Comparison of ENCODE assay signal across 8 cellular contexts in genomic region chr1:156623946-156624813, GRCh38. TPM values are rescaled to one million over a fixed set of nuclear protein-coding genes. Genes with fewer than 3 reads are reported as not detected.
A peak's percentile ranks its signal among the peaks of the same experiment; 100 is the strongest.
DNase-seq lines count a peak whose midpoint lies in the region; ATAC-seq and TF ChIP-seq lines count a peak whose summit lies in the region.

No MANE protein-coding gene starts in this region.

- H3K27ac Mint-ChIP-seq in activated T-cell treated with anti-CD3 and anti-CD28 coated beads, Interleukin-2, amount 50 U/mL, for 72 hours: no peak overlapping the region
- H3K27ac Mint-ChIP-seq in glutamatergic neuron (ENCODE audit: unreplicated experiment): no peak overlapping the region

- TF ChIP-seq EP300 in ovary (IDR thresholded peaks at IDR 0.05): no peak

- peaks cover 8% of the 10 kb centered on the region for H3K4me1 Mint-ChIP-seq in activated T-cell treated with anti-CD3 and anti-CD28 coated beads, Interleukin-2, amount 50 U/mL, for 72 hours (ENCODE audit: low read depth)
- H3K4me1 Mint-ChIP-seq in glutamatergic neuron (ENCODE audit: low read depth, unreplicated experiment): peaks cover 5% of the 10 kb centered on the region

- 0 to 4% (median 3%) methylated on average over 74 to 87 of the region's 87 CpGs for WGBS in ovary, 3 donors

- TF ChIP-seq CTCF in glutamatergic neuron (IDR thresholded peaks at IDR 0.05; ENCODE audit: partially characterized antibody, unreplicated experiment) (peak; percentile 34), ovary (IDR thresholded peaks at IDR 0.05) (no peak)

- H3K36me3 ChIP-seq in ovary: no peaks in the 10 kb centered on the region

- no peaks in the 10 kb centered on the region for H3K9me3 Mint-ChIP-seq in activated T-cell treated with anti-CD3 and anti-CD28 coated beads, Interleukin-2, amount 50 U/mL, for 72 hours
- peaks cover 7% of the 10 kb centered on the region for H3K9me3 Mint-ChIP-seq in glutamatergic neuron (ENCODE audit: unreplicated experiment)

- DNase-seq in NCI-H345 (lab: John Stamatoyannopoulos, UW) (peak; percentile 41), NCI-H345 treated with DMSO at 0.1 percent for 48 hours (lab: John Stamatoyannopoulos, UW; ENCODE audit: unreplicated experiment) (no peak), NCI-H226 (peak; percentile 44), glutamatergic neuron (peak; percentile 76), ovary (peak in 3 of 5 donors; percentile 44 to 65 (median 46))
- DNase-seq in activated T-cell treated with anti-CD3 and anti-CD28 coated beads, Interleukin-2, amount 50 U/mL, for 72 hours: peak; percentile 58 to 61

- H3K27ac ChIP-seq in ovary: no peak overlapping the region

- no peaks in the 10 kb centered on the region for H3K36me3 Mint-ChIP-seq in activated T-cell treated with anti-CD3 and anti-CD28 coated beads, Interleukin-2, amount 50 U/mL, for 72 hours (ENCODE audit: insufficient read depth in 2 of 2)
- no peaks in the 10 kb centered on the region for H3K36me3 Mint-ChIP-seq in glutamatergic neuron (ENCODE audit: unreplicated experiment)

- ATAC-seq in activated T-cell treated with anti-CD3 and anti-CD28 coated beads, Interleukin-2, amount 50 U/mL, for 72 hours (replicated peaks in 1 of 2): peak; percentile 73 to 75
- ATAC-seq in GM21529 (IDR thresholded peaks at IDR 0.05; ENCODE audit: unreplicated experiment) (no peak), GM19463 (IDR thresholded peaks at IDR 0.05; ENCODE audit: unreplicated experiment) (no peak)

- no peak for TF ChIP-seq POLR2A in ovary (IDR thresholded peaks at IDR 0.05)

- H3K9me3 ChIP-seq in ovary: no peaks in the 10 kb centered on the region

- H3K4me3 ChIP-seq in ovary: peak overlapping the region; percentile 31

- H3K27me3 ChIP-seq in ovary: no peaks in the 10 kb centered on the region

- H3K4me1 ChIP-seq in ovary (ENCODE audit: insufficient read depth): peaks cover 12% of the 10 kb centered on the region

- H3K4me3 Mint-ChIP-seq in activated T-cell treated with anti-CD3 and anti-CD28 coated beads, Interleukin-2, amount 50 U/mL, for 72 hours: peak overlapping the region; percentile 70 to 77
- H3K4me3 Mint-ChIP-seq in glutamatergic neuron (ENCODE audit: unreplicated experiment): peak overlapping the region; percentile 55

- intact Hi-C loops in ovary (cut with DNase I): no loop called here

- peaks cover 64% of the 10 kb centered on the region for H3K27me3 Mint-ChIP-seq in activated T-cell treated with anti-CD3 and anti-CD28 coated beads, Interleukin-2, amount 50 U/mL, for 72 hours (ENCODE audit: low read depth)
- H3K27me3 Mint-ChIP-seq in glutamatergic neuron (ENCODE audit: unreplicated experiment): peaks cover 28% of the 10 kb centered on the region

RNA-seq across cellular contexts. Expression of gene HAPLN2, which starts 5.0 kb away (rescaled TPM):
- total RNA-seq in activated T-cell treated with anti-CD3 and anti-CD28 coated beads, Interleukin-2, amount 50 U/mL, for 72 hours: under 1 TPM; 0.22 to 1.00 TPM
- 0.71 TPM for total RNA-seq in glutamatergic neuron (ENCODE audit: unreplicated experiment)
- total RNA-seq in ovary: 1 to 10 TPM in 5 of 7 donors, under 1 TPM in 2; 0.30 to 1.9 (median 1.2) TPM
- 1 to 10 TPM in 1 of 2 donors, not detected in 1; 1.1 TPM for polyA plus RNA-seq in ovary

RNA-seq across cellular contexts. Expression of gene BCAN, which starts 17.7 kb away (rescaled TPM):
- under 1 TPM in 1 of 2 donors, not detected in 1; 0.10 TPM for total RNA-seq in activated T-cell treated with anti-CD3 and anti-CD28 coated beads, Interleukin-2, amount 50 U/mL, for 72 hours
- 10.3 TPM for total RNA-seq in glutamatergic neuron (ENCODE audit: unreplicated experiment)
- 1 to 10 TPM in 2 of 7 donors, under 1 TPM in 2, not detected in 3; 0.20 to 2.2 (median 1.0) TPM for total RNA-seq in ovary
- under 1 TPM; 0.11 to 0.43 TPM for polyA plus RNA-seq in ovary

RNA-seq across cellular contexts. Expression of gene GPATCH4, which starts 22.9 kb away (rescaled TPM):
- total RNA-seq in activated T-cell treated with anti-CD3 and anti-CD28 coated beads, Interleukin-2, amount 50 U/mL, for 72 hours: 10 to 100 TPM; 25.6 to 31.6 TPM
- total RNA-seq in glutamatergic neuron (ENCODE audit: unreplicated experiment): 13.2 TPM
- total RNA-seq in ovary: 10 to 100 TPM; 11.1 to 45.1 (median 22.8) TPM
- polyA plus RNA-seq in ovary: 10 to 100 TPM; 10.0 to 22.0 TPM

RNA-seq across cellular contexts. Expression of gene NAXE, which starts 32.6 kb away (rescaled TPM):
- 10 to 100 TPM; 48.3 to 57.3 TPM for total RNA-seq in activated T-cell treated with anti-CD3 and anti-CD28 coated beads, Interleukin-2, amount 50 U/mL, for 72 hours
- total RNA-seq in glutamatergic neuron (ENCODE audit: unreplicated experiment) (44.5 TPM), ovary (10 to 100 TPM; 43.5 to 85.4 (median 65.4) TPM)
- 10 to 100 TPM; 57.8 to 75.0 TPM for polyA plus RNA-seq in ovary

RNA-seq across cellular contexts. Expression of gene TTC24, which starts 44.7 kb away (rescaled TPM):
- 10 to 100 TPM; 14.7 to 17.4 TPM for total RNA-seq in activated T-cell treated with anti-CD3 and anti-CD28 coated beads, Interleukin-2, amount 50 U/mL, for 72 hours
- not detected for total RNA-seq in glutamatergic neuron (ENCODE audit: unreplicated experiment)
- under 1 TPM in 1 of 7 donors, not detected in 6; 0.15 TPM for total RNA-seq in ovary
- polyA plus RNA-seq in ovary: under 1 TPM in 1 of 2 donors, not detected in 1; 0.12 TPM

Comparison
In these comparisons a context has a peak if more than half of its experiments do, and no peak if none do; other contexts are left out.
1. ATAC-seq: peak in activated T-cell treated with anti-CD3 and anti-CD28 coated beads, Interleukin-2, amount 50 U/mL, for 72 hours (2 of 2); none in GM21529 (single experiment) and GM19463 (single experiment).